In the genomic region with DNA sequence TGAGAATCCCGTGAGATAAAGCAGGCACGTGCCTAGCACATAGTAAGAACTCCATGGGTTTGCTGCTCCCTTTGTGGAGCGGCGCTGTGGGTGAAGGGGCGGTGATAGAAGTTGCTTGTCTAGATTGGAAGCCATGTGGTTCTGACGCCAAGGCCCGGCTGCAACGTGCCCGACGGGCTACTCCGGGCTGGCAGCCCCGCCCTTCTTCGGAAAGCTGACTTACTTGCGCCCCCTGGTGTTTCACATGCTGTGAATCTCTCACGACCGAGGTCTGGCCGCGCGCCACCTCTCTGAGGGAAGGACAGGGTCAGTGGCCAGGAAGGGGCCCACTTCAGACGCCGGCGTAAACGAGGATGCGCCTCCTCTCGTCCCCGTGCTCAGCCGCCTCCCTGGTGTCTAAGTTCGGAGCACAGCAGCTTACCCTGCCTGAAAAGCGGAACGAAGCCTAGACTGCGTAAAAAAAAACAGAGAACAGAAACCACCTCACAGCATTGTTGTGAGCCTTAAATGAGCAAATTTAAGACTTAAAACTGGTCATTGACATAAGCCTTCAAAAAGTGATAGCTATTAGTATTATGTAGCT, we compare ENCODE assay signal across 8 cellular contexts. TPM values are rescaled to one million over a fixed set of nuclear protein-coding genes. Genes with fewer than 3 reads are reported as not detected.
A peak's percentile ranks its signal among the peaks of the same experiment; 100 is the strongest.
DNase-seq lines count a peak whose midpoint lies in the region; ATAC-seq and TF ChIP-seq lines count a peak whose summit lies in the region.

No MANE protein-coding gene starts in this region.

- peak overlapping the region; percentile 73 for H3K4me3 Mint-ChIP-seq in activated naive CD8-positive, alpha-beta T cell treated with anti-CD3 and anti-CD28 coated beads, Interleukin-2, amount 50 U/mL, for 24 hours
- peak overlapping the region; percentile 86 for H3K4me3 Mint-ChIP-seq in type B pancreatic cell

- no peaks in the 10 kb centered on the region for H3K36me3 Mint-ChIP-seq in activated naive CD8-positive, alpha-beta T cell treated with anti-CD3 and anti-CD28 coated beads, Interleukin-2, amount 50 U/mL, for 24 hours (ENCODE audit: low read depth)
- no peaks in the 10 kb centered on the region for H3K36me3 Mint-ChIP-seq in type B pancreatic cell

- peak overlapping the region; percentile 38; the same call in 1 of the 2 replicates for H3K9ac ChIP-seq in SU-DHL-6 (ENCODE audit: low read length)

- ATAC-seq in HG02759 (IDR thresholded peaks at IDR 0.05; ENCODE audit: unreplicated experiment), result peak; percentile 95
- ATAC-seq in activated naive CD8-positive, alpha-beta T cell treated with anti-CD3 and anti-CD28 coated beads, Interleukin-2, amount 50 U/mL, for 24 hours, result peak; percentile 86

- peaks cover 20% of the 10 kb centered on the region for H3K27me3 Mint-ChIP-seq in activated naive CD8-positive, alpha-beta T cell treated with anti-CD3 and anti-CD28 coated beads, Interleukin-2, amount 50 U/mL, for 24 hours
- H3K27me3 Mint-ChIP-seq in type B pancreatic cell, result no peaks in the 10 kb centered on the region

- H3K4me1 ChIP-seq in cardiac muscle cell (ENCODE audit: low read depth), result peaks cover under 1% of the 10 kb centered on the region

- no peaks in the 10 kb centered on the region for H3K9me2 ChIP-seq in SU-DHL-6 (replicated peaks; ENCODE audit: insufficient read depth, low read length)

- peak overlapping the region; percentile 96 for H2AFZ ChIP-seq in SU-DHL-6 (ENCODE audit: low read depth, low read length, severe bottlenecking)

- peak overlapping the region; percentile 33 for H3K4me3 ChIP-seq in SU-DHL-6 (ENCODE audit: insufficient read depth, low read length, poor library complexity, severe bottlenecking)
- H3K4me3 ChIP-seq in cardiac muscle cell, result peak overlapping the region; percentile 9

- no peaks in the 10 kb centered on the region for H4K20me1 ChIP-seq in SU-DHL-6 (ENCODE audit: low read depth, low read length)

- peak; percentile 85 for DNase-seq in NCI-H128 (lab: John Stamatoyannopoulos, UW; ENCODE audit: unreplicated experiment)
- DNase-seq in activated naive CD8-positive, alpha-beta T cell treated with anti-CD3 and anti-CD28 coated beads, Interleukin-2, amount 50 U/mL, for 24 hours, result peak; percentile 92
- peak; percentile 96 to 98 for DNase-seq in cardiac muscle cell (ENCODE audit: low read depth in 1 of 2, low spot score in 1 of 2)
- DNase-seq in posterior cingulate gyrus, result peak; percentile 88 to 99 (median 96)
- DNase-seq in type B pancreatic cell (ENCODE audit: extremely low spot score, unreplicated experiment), result peak; percentile 91

- H3K4me2 ChIP-seq in SU-DHL-6 (ENCODE audit: low read depth, low read length, poor library complexity, severe bottlenecking), result peak overlapping the region; percentile 68

- H3K9me3 ChIP-seq in SU-DHL-6 (ENCODE audit: insufficient read depth, low read length), result no peaks in the 10 kb centered on the region
- no peaks in the 10 kb centered on the region for H3K9me3 ChIP-seq in cardiac muscle cell (ENCODE audit: low read depth)

- H3K27ac ChIP-seq in SU-DHL-6 (ENCODE audit: low read depth, low read length) (peak overlapping the region; percentile 20), cardiac muscle cell (no peak overlapping the region)

- H3F3A ChIP-seq in SU-DHL-6 (ENCODE audit: insufficient read depth), result peaks cover 7% of the 10 kb centered on the region; the same call in 1 of the 2 replicates

- H3K27me3 ChIP-seq in SU-DHL-6 (ENCODE audit: low read length) (no peaks in the 10 kb centered on the region), cardiac muscle cell (no peaks in the 10 kb centered on the region)

- peak; percentile 81 for TF ChIP-seq CTCF in GM12873 (IDR thresholded peaks at IDR 0.05; ENCODE audit: insufficient read depth, low read depth, low read length, missing control alignments)
- TF ChIP-seq CTCF in SU-DHL-6 (IDR thresholded peaks at IDR 0.05; ENCODE audit: insufficient read depth, low read length, poor library complexity, severe bottlenecking), result peak; percentile 66
- TF ChIP-seq CTCF in cardiac muscle cell (IDR thresholded peaks at IDR 0.05; ENCODE audit: low read depth, low read length), result peak; percentile 80
- TF ChIP-seq CTCF in type B pancreatic cell (conservative IDR thresholded peaks at IDR 0.05), result peak; percentile 94

- H3K79me2 ChIP-seq in SU-DHL-6 (ENCODE audit: insufficient read depth, low read length), result no peaks in the 10 kb centered on the region

- H3K27ac Mint-ChIP-seq in activated naive CD8-positive, alpha-beta T cell treated with anti-CD3 and anti-CD28 coated beads, Interleukin-2, amount 50 U/mL, for 24 hours, result peak overlapping the region; percentile 40
- peak overlapping the region; percentile 95 for H3K27ac Mint-ChIP-seq in type B pancreatic cell

- intact Hi-C loops in posterior cingulate gyrus (cut with DNase I), result loop anchor here (1.0 kb wide), 1 partner anchor 76 kb away; no protein-coding TSS in a partner anchor

- H3K4me1 Mint-ChIP-seq in activated naive CD8-positive, alpha-beta T cell treated with anti-CD3 and anti-CD28 coated beads, Interleukin-2, amount 50 U/mL, for 24 hours, result peaks cover 17% of the 10 kb centered on the region
- H3K4me1 Mint-ChIP-seq in type B pancreatic cell (ENCODE audit: unreplicated experiment), result peaks cover 20% of the 10 kb centered on the region

- H3K36me3 ChIP-seq in SU-DHL-6 (ENCODE audit: low read length) (no peaks in the 10 kb centered on the region), cardiac muscle cell (no peaks in the 10 kb centered on the region)

- H3K9me3 Mint-ChIP-seq in activated naive CD8-positive, alpha-beta T cell treated with anti-CD3 and anti-CD28 coated beads, Interleukin-2, amount 50 U/mL, for 24 hours, result no peaks in the 10 kb centered on the region
- no peaks in the 10 kb centered on the region for H3K9me3 Mint-ChIP-seq in type B pancreatic cell

RNA-seq across cellular contexts. Expression of gene WNT2B, which starts 42.6 kb away (rescaled TPM):
- total RNA-seq in cardiac muscle cell (0.74 and 1.2 TPM in 2 replicates), type B pancreatic cell (ENCODE audit: low replicate concordance) (2.7 and 41.0 TPM in 2 replicates)
- polyA plus RNA-seq in cardiac muscle cell, result 1.1 and 1.5 TPM in 2 replicates
